1 cellular context compared by ENCODE assay signal in the genomic region with DNA sequence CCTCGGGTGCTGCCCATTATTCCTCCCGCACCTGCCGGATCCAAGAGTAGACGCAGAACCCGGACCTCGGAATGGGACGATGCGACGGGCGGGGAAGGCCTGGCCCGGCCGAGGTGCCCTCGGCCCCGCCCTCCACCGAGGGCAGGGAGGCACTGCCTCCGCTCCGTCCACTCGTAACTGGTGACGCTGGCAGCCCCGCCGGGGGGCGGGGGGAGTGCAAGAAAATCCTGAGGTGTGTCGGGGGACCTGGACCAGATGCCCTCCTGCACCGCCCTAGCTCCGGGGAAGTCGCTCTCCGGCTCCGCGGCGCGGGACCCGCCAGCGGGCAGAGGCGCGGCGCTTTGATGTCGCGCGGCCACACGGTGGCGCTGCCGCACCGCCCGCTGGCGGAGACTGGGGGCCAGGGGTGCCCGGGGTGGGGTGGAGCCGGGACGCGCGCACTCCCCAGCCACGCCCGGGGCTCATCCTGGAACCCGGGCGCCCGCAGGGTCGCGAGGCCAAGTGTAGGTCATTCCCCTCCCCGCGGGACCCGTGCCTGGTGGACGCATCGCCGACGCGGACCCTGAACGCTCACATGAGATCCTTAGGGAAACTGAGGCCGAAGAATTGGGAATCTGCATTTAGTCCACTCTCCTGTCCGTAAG.
TF ChIP-seq lines count a peak whose summit lies in the region.

No MANE protein-coding gene starts in this region.

TF ChIP-seq in HepG2, 621 proteins besides CTCF, POLR2A, EP300 and RAD21 (continued from another document and continues in another):
- TF ChIP-seq ZNF274 (CRISPR knock-in tag; IDR thresholded peaks at IDR 0.05) (0 out of 2 replicates have a peak, but pooled peaks have one; percentile 15), ZNF451 (CRISPR knock-in tag; IDR thresholded peaks at IDR 0.05) (no peak), IKZF5 (CRISPR knock-in tag; IDR thresholded peaks at IDR 0.05) (0 out of 2 replicates have a peak, but pooled peaks have one; percentile 35), ZNF562 (CRISPR knock-in tag; IDR thresholded peaks at IDR 0.05; ENCODE audit: borderline replicate concordance) (no peak), THAP9 (CRISPR knock-in tag; IDR thresholded peaks at IDR 0.05; ENCODE audit: borderline replicate concordance) (0 out of 2 replicates have a peak, but pooled peaks have one; percentile 45), NFIC (IDR thresholded peaks at IDR 0.05; ENCODE audit: low read length) (no peak), LCORL (IDR thresholded peaks at IDR 0.05) (no peak), LCORL (CRISPR knock-in tag; IDR thresholded peaks at IDR 0.05) (no peak; the same call in 1 of the 2 replicates), KAT8 (CRISPR knock-in tag; IDR thresholded peaks at IDR 0.05) (no peak), ZNF501 (CRISPR knock-in tag; IDR thresholded peaks at IDR 0.05) (0 out of 2 replicates have a peak, but pooled peaks have one; percentile 23), ZMYM3 (CRISPR knock-in tag; IDR thresholded peaks at IDR 0.05) (no peak), POGZ (CRISPR knock-in tag; IDR thresholded peaks at IDR 0.05) (peak; percentile 33; the same call in 1 of the 2 replicates), ARNT2 (CRISPR knock-in tag; IDR thresholded peaks at IDR 0.05; ENCODE audit: low read depth) (peak; percentile 68; the same call in 1 of the 2 replicates), TGIF2 (CRISPR knock-in tag; IDR thresholded peaks at IDR 0.05) (no peak), PAX8 (CRISPR knock-in tag; IDR thresholded peaks at IDR 0.05; ENCODE audit: borderline replicate concordance) (no peak), HIVEP1 (CRISPR knock-in tag; IDR thresholded peaks at IDR 0.05) (peak; percentile 75), MYC (CRISPR knock-in tag; IDR thresholded peaks at IDR 0.05; ENCODE audit: borderline replicate concordance) (peak; percentile 45; the same call in 1 of the 2 replicates), MXD4 (CRISPR knock-in tag; IDR thresholded peaks at IDR 0.05) (no peak), YY1 (IDR thresholded peaks at IDR 0.05; ENCODE audit: insufficient read depth, insufficient replicate concordance, low read depth, low read length) (peak; percentile 65), MTF2 (CRISPR knock-in tag; IDR thresholded peaks at IDR 0.05; ENCODE audit: borderline replicate concordance) (peak; percentile 38; the same call in 1 of the 2 replicates), ZNF138 (CRISPR knock-in tag; IDR thresholded peaks at IDR 0.05; ENCODE audit: low read depth) (0 out of 2 replicates have a peak, but pooled peaks have one; percentile 40), GATAD1 (CRISPR knock-in tag; IDR thresholded peaks at IDR 0.05) (no peak), BATF2 (CRISPR knock-in tag; IDR thresholded peaks at IDR 0.05) (no peak), ZNF337 (CRISPR knock-in tag; IDR thresholded peaks at IDR 0.05; ENCODE audit: borderline replicate concordance, low read depth) (0 out of 2 replicates have a peak, but pooled peaks have one; percentile 58), ZNF709 (CRISPR knock-in tag; IDR thresholded peaks at IDR 0.05) (no peak), ZNF121 (CRISPR knock-in tag; IDR thresholded peaks at IDR 0.05) (0 out of 2 replicates have a peak, but pooled peaks have one; percentile 10), ZNF382 (CRISPR knock-in tag; IDR thresholded peaks at IDR 0.05; ENCODE audit: borderline replicate concordance) (no peak), KDM2A (CRISPR knock-in tag; IDR thresholded peaks at IDR 0.05; ENCODE audit: borderline replicate concordance, low read depth) (0 out of 2 replicates have a peak, but pooled peaks have one; percentile 59), MAZ (IDR thresholded peaks at IDR 0.05; ENCODE audit: borderline replicate concordance, low read depth, low read length) (peak; percentile 41; the same call in 1 of the 2 replicates), MAZ (CRISPR knock-in tag; IDR thresholded peaks at IDR 0.05; ENCODE audit: low read depth) (no peak; the same call in 1 of the 2 replicates), KMT2A (CRISPR knock-in tag; IDR thresholded peaks at IDR 0.05) (0 out of 2 replicates have a peak, but pooled peaks have one; percentile 44), TCF12 (IDR thresholded peaks at IDR 0.05) (no peak), TCF12 (CRISPR knock-in tag; IDR thresholded peaks at IDR 0.05) (peak; percentile 59; the same call in 1 of the 2 replicates)
- TF ChIP-seq, protein P1, sequence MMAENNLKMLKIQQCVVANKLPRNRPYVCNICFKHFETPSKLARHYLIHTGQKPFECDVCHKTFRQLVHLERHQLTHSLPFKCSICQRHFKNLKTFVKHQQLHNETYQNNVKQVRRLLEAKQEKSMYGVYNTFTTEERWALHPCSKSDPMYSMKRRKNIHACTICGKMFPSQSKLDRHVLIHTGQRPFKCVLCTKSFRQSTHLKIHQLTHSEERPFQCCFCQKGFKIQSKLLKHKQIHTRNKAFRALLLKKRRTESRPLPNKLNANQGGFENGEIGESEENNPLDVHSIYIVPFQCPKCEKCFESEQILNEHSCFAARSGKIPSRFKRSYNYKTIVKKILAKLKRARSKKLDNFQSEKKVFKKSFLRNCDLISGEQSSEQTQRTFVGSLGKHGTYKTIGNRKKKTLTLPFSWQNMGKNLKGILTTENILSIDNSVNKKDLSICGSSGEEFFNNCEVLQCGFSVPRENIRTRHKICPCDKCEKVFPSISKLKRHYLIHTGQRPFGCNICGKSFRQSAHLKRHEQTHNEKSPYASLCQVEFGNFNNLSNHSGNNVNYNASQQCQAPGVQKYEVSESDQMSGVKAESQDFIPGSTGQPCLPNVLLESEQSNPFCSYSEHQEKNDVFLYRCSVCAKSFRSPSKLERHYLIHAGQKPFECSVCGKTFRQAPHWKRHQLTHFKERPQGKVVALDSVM (CRISPR knock-in tag; IDR thresholded peaks at IDR 0.05), result no peak
- TF ChIP-seq, protein P2, sequence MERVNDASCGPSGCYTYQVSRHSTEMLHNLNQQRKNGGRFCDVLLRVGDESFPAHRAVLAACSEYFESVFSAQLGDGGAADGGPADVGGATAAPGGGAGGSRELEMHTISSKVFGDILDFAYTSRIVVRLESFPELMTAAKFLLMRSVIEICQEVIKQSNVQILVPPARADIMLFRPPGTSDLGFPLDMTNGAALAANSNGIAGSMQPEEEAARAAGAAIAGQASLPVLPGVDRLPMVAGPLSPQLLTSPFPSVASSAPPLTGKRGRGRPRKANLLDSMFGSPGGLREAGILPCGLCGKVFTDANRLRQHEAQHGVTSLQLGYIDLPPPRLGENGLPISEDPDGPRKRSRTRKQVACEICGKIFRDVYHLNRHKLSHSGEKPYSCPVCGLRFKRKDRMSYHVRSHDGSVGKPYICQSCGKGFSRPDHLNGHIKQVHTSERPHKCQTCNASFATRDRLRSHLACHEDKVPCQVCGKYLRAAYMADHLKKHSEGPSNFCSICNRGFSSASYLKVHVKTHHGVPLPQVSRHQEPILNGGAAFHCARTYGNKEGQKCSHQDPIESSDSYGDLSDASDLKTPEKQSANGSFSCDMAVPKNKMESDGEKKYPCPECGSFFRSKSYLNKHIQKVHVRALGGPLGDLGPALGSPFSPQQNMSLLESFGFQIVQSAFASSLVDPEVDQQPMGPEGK (CRISPR knock-in tag; IDR thresholded peaks at IDR 0.05), result peak; percentile 80
- TF ChIP-seq, protein P3, sequence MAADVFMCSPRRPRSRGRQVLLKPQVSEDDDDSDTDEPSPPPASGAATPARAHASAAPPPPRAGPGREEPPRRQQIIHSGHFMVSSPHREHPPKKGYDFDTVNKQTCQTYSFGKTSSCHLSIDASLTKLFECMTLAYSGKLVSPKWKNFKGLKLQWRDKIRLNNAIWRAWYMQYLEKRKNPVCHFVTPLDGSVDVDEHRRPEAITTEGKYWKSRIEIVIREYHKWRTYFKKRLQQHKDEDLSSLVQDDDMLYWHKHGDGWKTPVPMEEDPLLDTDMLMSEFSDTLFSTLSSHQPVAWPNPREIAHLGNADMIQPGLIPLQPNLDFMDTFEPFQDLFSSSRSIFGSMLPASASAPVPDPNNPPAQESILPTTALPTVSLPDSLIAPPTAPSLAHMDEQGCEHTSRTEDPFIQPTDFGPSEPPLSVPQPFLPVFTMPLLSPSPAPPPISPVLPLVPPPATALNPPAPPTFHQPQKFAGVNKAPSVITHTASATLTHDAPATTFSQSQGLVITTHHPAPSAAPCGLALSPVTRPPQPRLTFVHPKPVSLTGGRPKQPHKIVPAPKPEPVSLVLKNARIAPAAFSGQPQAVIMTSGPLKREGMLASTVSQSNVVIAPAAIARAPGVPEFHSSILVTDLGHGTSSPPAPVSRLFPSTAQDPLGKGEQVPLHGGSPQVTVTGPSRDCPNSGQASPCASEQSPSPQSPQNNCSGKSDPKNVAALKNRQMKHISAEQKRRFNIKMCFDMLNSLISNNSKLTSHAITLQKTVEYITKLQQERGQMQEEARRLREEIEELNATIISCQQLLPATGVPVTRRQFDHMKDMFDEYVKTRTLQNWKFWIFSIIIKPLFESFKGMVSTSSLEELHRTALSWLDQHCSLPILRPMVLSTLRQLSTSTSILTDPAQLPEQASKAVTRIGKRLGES (CRISPR knock-in tag; IDR thresholded peaks at IDR 0.05; ENCODE audit: borderline replicate concordance), result no peak
- TF ChIP-seq, protein P4, sequence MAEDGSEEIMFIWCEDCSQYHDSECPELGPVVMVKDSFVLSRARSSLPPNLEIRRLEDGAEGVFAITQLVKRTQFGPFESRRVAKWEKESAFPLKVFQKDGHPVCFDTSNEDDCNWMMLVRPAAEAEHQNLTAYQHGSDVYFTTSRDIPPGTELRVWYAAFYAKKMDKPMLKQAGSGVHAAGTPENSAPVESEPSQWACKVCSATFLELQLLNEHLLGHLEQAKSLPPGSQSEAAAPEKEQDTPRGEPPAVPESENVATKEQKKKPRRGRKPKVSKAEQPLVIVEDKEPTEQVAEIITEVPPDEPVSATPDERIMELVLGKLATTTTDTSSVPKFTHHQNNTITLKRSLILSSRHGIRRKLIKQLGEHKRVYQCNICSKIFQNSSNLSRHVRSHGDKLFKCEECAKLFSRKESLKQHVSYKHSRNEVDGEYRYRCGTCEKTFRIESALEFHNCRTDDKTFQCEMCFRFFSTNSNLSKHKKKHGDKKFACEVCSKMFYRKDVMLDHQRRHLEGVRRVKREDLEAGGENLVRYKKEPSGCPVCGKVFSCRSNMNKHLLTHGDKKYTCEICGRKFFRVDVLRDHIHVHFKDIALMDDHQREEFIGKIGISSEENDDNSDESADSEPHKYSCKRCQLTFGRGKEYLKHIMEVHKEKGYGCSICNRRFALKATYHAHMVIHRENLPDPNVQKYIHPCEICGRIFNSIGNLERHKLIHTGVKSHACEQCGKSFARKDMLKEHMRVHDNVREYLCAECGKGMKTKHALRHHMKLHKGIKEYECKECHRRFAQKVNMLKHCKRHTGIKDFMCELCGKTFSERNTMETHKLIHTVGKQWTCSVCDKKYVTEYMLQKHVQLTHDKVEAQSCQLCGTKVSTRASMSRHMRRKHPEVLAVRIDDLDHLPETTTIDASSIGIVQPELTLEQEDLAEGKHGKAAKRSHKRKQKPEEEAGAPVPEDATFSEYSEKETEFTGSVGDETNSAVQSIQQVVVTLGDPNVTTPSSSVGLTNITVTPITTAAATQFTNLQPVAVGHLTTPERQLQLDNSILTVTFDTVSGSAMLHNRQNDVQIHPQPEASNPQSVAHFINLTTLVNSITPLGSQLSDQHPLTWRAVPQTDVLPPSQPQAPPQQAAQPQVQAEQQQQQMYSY (CRISPR knock-in tag; IDR thresholded peaks at IDR 0.05), result peak; percentile 72
- TF ChIP-seq, protein P5, sequence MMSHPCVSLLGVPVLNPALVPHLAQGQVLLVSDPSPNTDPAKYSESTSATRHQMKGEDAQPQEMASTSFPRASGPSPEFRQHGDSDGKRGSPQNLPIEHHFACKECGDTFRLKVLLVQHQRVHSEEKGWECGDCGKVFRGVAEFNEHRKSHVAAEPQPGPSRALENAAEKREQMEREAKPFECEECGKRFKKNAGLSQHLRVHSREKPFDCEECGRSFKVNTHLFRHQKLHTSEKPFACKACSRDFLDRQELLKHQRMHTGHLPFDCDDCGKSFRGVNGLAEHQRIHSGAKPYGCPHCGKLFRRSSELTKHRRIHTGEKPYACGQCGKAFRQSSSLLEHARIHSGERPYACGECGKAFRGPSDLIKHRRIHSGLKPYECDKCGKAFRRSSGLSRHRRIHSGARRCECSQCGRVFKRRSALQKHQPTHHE (CRISPR knock-in tag; IDR thresholded peaks at IDR 0.05; ENCODE audit: borderline replicate concordance), result 0 out of 2 replicates have a peak, but pooled peaks have one; percentile 32
- TF ChIP-seq, protein P6, sequence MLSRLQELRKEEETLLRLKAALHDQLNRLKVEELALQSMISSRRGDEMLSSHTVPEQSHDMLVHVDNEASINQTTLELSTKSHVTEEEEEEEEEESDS (CRISPR knock-in tag; IDR thresholded peaks at IDR 0.05; ENCODE audit: borderline replicate concordance), result no peak
